23 cellular contexts compared by ENCODE assay signal in genomic region chr17:9148908-9149536, GRCh38.
DNase-seq lines count a peak whose midpoint lies in the region; ATAC-seq and TF ChIP-seq lines count a peak whose summit lies in the region.
"Had no signal": no experiment of that assay in that cellular context is flagged by ENCODE, and none has a peak within 500 bp of the region (broad histone marks: within the 10 kb centered on the region; RNA-seq: fewer than 3 reads in every experiment).

No MANE protein-coding gene starts in this region.

- TF ChIP-seq CTCF in ascending aorta (IDR thresholded peaks at IDR 0.05): no peak
- no peak for TF ChIP-seq CTCF in hepatocyte (IDR thresholded peaks at IDR 0.05; ENCODE audit: poor library complexity)
- no peak for TF ChIP-seq CTCF in osteoblast (IDR thresholded peaks at IDR 0.05; ENCODE audit: extremely low read depth, low read depth, low read length)
- TF ChIP-seq CTCF in transverse colon (IDR thresholded peaks at IDR 0.05): no peak
- no peak for TF ChIP-seq CTCF in ovary (IDR thresholded peaks at IDR 0.05)

- no peaks in the 10 kb centered on the region for H3K9me2 ChIP-seq in hepatocyte (replicated peaks; ENCODE audit: insufficient read depth)

- H4K20me1 ChIP-seq in hepatocyte (ENCODE audit: insufficient read depth, poor library complexity, severe bottlenecking) (no peaks in the 10 kb centered on the region), osteoblast (ENCODE audit: insufficient read depth, low read length) (no peaks in the 10 kb centered on the region)

- H3K4me3 ChIP-seq in ascending aorta (no peak overlapping the region), hepatocyte (no peak overlapping the region), osteoblast (ENCODE audit: insufficient read depth, low read length) (no peak overlapping the region), transverse colon (no peak overlapping the region), ovary (no peak overlapping the region)
- H3K4me3 ChIP-seq: GM23338, HAP-1, Peyer's patch, SJCRH30 had no signal

- H2AFZ ChIP-seq in hepatocyte (no peak overlapping the region), osteoblast (ENCODE audit: low read length) (no peak overlapping the region)
- H2AFZ ChIP-seq: GM23338 had no signal

- H3K27ac ChIP-seq in ascending aorta (peak overlapping the region; percentile 64 to 75), hepatocyte (peak overlapping the region; percentile 10), osteoblast (ENCODE audit: low read depth, low read length) (no peak overlapping the region), transverse colon (peak overlapping the region; percentile 20 to 55 (median 25)), ovary (no peak overlapping the region)
- H3K27ac ChIP-seq: KMS-11, SJCRH30 had no signal

- no peaks in the 10 kb centered on the region for H3K9me3 ChIP-seq in ascending aorta
- H3K9me3 ChIP-seq in hepatocyte (ENCODE audit: low read depth): no peaks in the 10 kb centered on the region
- H3K9me3 ChIP-seq in osteoblast (ENCODE audit: low read depth, low read length): no peaks in the 10 kb centered on the region
- no peaks in the 10 kb centered on the region for H3K9me3 ChIP-seq in transverse colon
- H3K9me3 ChIP-seq in ovary: no peaks in the 10 kb centered on the region
- H3K9me3 ChIP-seq: HAP-1, Peyer's patch, SJCRH30 had no signal

- WGBS in hepatocyte (ENCODE audit: low lambda C conversion rate, missing lambda C conversion rate): 63% methylated on average over 6 of the region's 6 CpGs
- WGBS in transverse colon (ENCODE audit: low coverage in 1 of 2), 2 donors: 40 to 59% methylated on average over 1 to 6 of the region's 6 CpGs
- WGBS in ovary, 3 donors: 55 to 64% (median 57%) methylated on average over 6 of the region's 6 CpGs

- intact Hi-C loops in ascending aorta (cut with DNase I): no loop called here
- intact Hi-C loops in transverse colon (cut with DNase I; ENCODE audit: low total_unique reads): no loop called here
- intact Hi-C loops in ovary (cut with DNase I): no loop called here

- no peak for TF ChIP-seq POLR2A in transverse colon (IDR thresholded peaks at IDR 0.05)
- TF ChIP-seq POLR2A in ovary (IDR thresholded peaks at IDR 0.05): no peak

- H3K4me2 ChIP-seq in hepatocyte: no peak overlapping the region
- H3K4me2 ChIP-seq in osteoblast (ENCODE audit: insufficient read depth, low read length): no peak overlapping the region
- H3K4me2 ChIP-seq: GM23338, KMS-11 had no signal

- H3K36me3 ChIP-seq in ascending aorta (no peaks in the 10 kb centered on the region), hepatocyte (replicated peaks; ENCODE audit: insufficient read depth, low read depth) (no peaks in the 10 kb centered on the region), osteoblast (ENCODE audit: insufficient read depth, low read length) (no peaks in the 10 kb centered on the region), transverse colon (no peaks in the 10 kb centered on the region), ovary (no peaks in the 10 kb centered on the region)
- H3K36me3 ChIP-seq: HAP-1, Peyer's patch, SJCRH30 had no signal

- H3K4me1 ChIP-seq in ascending aorta (peaks cover 5 to 28% of the 10 kb centered on the region in 2 donors), hepatocyte (ENCODE audit: insufficient read depth) (peaks cover 23% of the 10 kb centered on the region), osteoblast (ENCODE audit: insufficient read depth, low read length) (no peaks in the 10 kb centered on the region), transverse colon (peaks cover 4 to 37% (median 16%) of the 10 kb centered on the region in 4 donors), ovary (ENCODE audit: insufficient read depth) (no peaks in the 10 kb centered on the region)
- H3K4me1 ChIP-seq: HAP-1 had no signal

- in situ Hi-C loops in transverse colon (cut with MboI; ENCODE audit: low pct_ligation_motif_present in 1 of 4, low pct_unique_long_range_greater_than_20kb in 1 of 4, low sequenced_read_pairs in 3 of 4): no loop called here

- H3K27me3 ChIP-seq in ascending aorta (no peaks in the 10 kb centered on the region), hepatocyte (peaks cover 20% of the 10 kb centered on the region), osteoblast (ENCODE audit: insufficient read depth, low read length) (no peaks in the 10 kb centered on the region), transverse colon (no peaks in the 10 kb centered on the region), ovary (no peaks in the 10 kb centered on the region)
- H3K27me3 ChIP-seq: Peyer's patch had no signal

- ATAC-seq in HG03442 (IDR thresholded peaks at IDR 0.05; ENCODE audit: unreplicated experiment): no peak
- ATAC-seq: CD8-positive, alpha-beta T cell; GM23338 had no signal

- H3K79me2 ChIP-seq in hepatocyte: no peaks in the 10 kb centered on the region
- H3K79me2 ChIP-seq in osteoblast (ENCODE audit: insufficient read depth, low read length): no peaks in the 10 kb centered on the region

- TF ChIP-seq EP300 in transverse colon (IDR thresholded peaks at IDR 0.05; ENCODE audit: low read depth): no peak
- TF ChIP-seq EP300 in ovary (IDR thresholded peaks at IDR 0.05): no peak

- DNase-seq in ascending aorta (ENCODE audit: low spot score in 2 of 2) (no peak), hepatocyte (ENCODE audit: low spot score) (no peak), osteoblast (ENCODE audit: insufficient read length, low spot score, missing footprints) (peak; percentile 81), transverse colon (peak; percentile 14), UCSD-AML1 (lab: John Stamatoyannopoulos, UW; ENCODE audit: unreplicated experiment) (no peak), ovary (no peak)
- DNase-seq: AML-193; C1 segment of cervical spinal cord; CD8-positive, alpha-beta T cell; GDM1; MV-4-11; NCI-H1105 treated with DMSO at 0.1 percent for 48 hours; NCI-H1694; NCI-H2081; NCI-H2171 treated with DMSO at 0.1 percent for 48 hours; NCI-H524 treated with DMSO at 0.1 percent for 48 hours; NCI-H82; SJCRH30 had no signal

Comparison
In these comparisons a context has a peak if more than half of its experiments do, and no peak if none do; other contexts are left out.
1. DNase-seq: peak in osteoblast (single experiment) and transverse colon (single experiment); none in ascending aorta (0 of 2), hepatocyte (single experiment), UCSD-AML1 (single experiment) and ovary (0 of 5).
2. H3K27ac ChIP-seq: peak in ascending aorta (2 of 2), hepatocyte (single experiment) and transverse colon (4 of 4); none in osteoblast (single experiment) and ovary (0 of 2).